Comparison of ENCODE assay signal across 9 cellular contexts in the genomic region with DNA sequence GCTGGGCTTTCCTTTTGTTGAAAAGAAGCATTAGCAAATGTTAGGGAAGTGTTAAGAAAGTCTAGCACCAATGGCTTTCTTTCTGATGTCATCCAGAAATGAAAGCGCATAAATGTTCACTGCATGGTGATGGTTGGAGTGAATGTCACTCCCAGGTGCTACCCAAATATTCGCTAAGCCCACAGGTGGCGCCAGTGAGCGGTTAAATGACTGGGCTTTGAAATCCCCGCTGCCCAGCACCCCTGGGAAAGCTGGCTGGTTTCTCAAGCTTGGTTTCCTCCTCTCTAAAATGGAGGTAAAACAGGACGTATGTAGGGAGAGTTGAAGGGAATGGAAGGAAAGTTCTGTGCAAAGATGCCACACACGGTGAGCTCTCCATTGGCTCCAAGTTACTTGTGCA.
DNase-seq lines count a peak whose midpoint lies in the region; ATAC-seq and TF ChIP-seq lines count a peak whose summit lies in the region.
"Had no signal": no experiment of that assay in that cellular context is flagged by ENCODE, and none has a peak within 500 bp of the region (broad histone marks: within the 10 kb centered on the region; RNA-seq: fewer than 3 reads in every experiment).

No MANE protein-coding gene starts in this region.

- no peaks in the 10 kb centered on the region for H3K27me3 ChIP-seq in WERI-Rb-1 (ENCODE audit: insufficient read depth, low read depth, severe bottlenecking)

- peak; percentile 49 for ATAC-seq in HG02798 (IDR thresholded peaks at IDR 0.05; ENCODE audit: poor library complexity, unreplicated experiment)
- ATAC-seq in left colon: peak; percentile 34
- ATAC-seq in sciatic nerve: no peak
- ATAC-seq in GM19467 (IDR thresholded peaks at IDR 0.05; ENCODE audit: unreplicated experiment): no peak

- peak; percentile 78 for TF ChIP-seq CTCF in WERI-Rb-1 (IDR thresholded peaks at IDR 0.05; ENCODE audit: low read depth, low read length)

- intact Hi-C loops in left colon (cut with DNase I, micrococcal nuclease): no loop called here
- intact Hi-C loops in sciatic nerve (cut with DNase I): no loop called here

- H3K4me3 ChIP-seq in WERI-Rb-1 (ENCODE audit: low read depth, low read length): no peak overlapping the region
- H3K4me3 ChIP-seq: suprapubic skin had no signal

- peaks cover 2% of the 10 kb centered on the region for H3K9me3 ChIP-seq in WERI-Rb-1 (ENCODE audit: severe bottlenecking)
- H3K9me3 ChIP-seq: suprapubic skin had no signal

- DNase-seq in EH (ENCODE audit: low read depth): peak; percentile 8
- peak; percentile 55 for DNase-seq in WERI-Rb-1
- DNase-seq in left colon: peak in 1 of 2 donors; percentile 51
- DNase-seq in pons (ENCODE audit: low spot score): no peak
- no peak for DNase-seq in NCI-H446 treated with DMSO at 0.1 percent for 48 hours (lab: John Stamatoyannopoulos, UW)
- no peak for DNase-seq in sciatic nerve (ENCODE audit: low spot score)

- no peak overlapping the region for H3K27ac ChIP-seq in WERI-Rb-1
- H3K27ac ChIP-seq: suprapubic skin had no signal

- no peaks in the 10 kb centered on the region for H3K36me3 ChIP-seq in WERI-Rb-1
- H3K36me3 ChIP-seq: suprapubic skin had no signal

Comparison
In these comparisons a context has a peak if more than half of its experiments do, and no peak if none do; other contexts are left out.
1. DNase-seq: peak in EH (single experiment) and WERI-Rb-1 (single experiment); none in pons (single experiment), NCI-H446 treated with DMSO at 0.1 percent for 48 hours (single experiment) and sciatic nerve (single experiment).
2. ATAC-seq: peak in HG02798 (single experiment) and left colon (single experiment); none in sciatic nerve (single experiment) and GM19467 (single experiment).